Comparison of ENCODE assay signal across 8 cellular contexts in genomic region chr16:27318399-27319256, GRCh38. TPM values are rescaled to one million over a fixed set of nuclear protein-coding genes. Genes with fewer than 3 reads are reported as not detected.
DNase-seq lines count a peak whose midpoint lies in the region; ATAC-seq, FAIRE-seq and TF ChIP-seq lines count a peak whose summit lies in the region.

No MANE protein-coding gene starts in this region.

- no peaks in the 10 kb centered on the region; the same call in 1 of the 2 replicates for H3K27me3 Mint-ChIP-seq in HFFc6 (ENCODE audit: insufficient read depth)
- H3K27me3 Mint-ChIP-seq in natural killer cell treated with Interleukin-12 subunit alpha and Interleukin-12 subunit beta and Interleukin-15 and Interleukin-18, amount 100 ng/mL, for 72 hours: no peaks in the 10 kb centered on the region

- peak; percentile 82 to 83 for ATAC-seq in natural killer cell treated with Interleukin-12 subunit alpha and Interleukin-12 subunit beta and Interleukin-15 and Interleukin-18, amount 100 ng/mL, for 72 hours
- ATAC-seq in GM21723 (IDR thresholded peaks at IDR 0.05; ENCODE audit: unreplicated experiment): no peak

- H3K27ac Mint-ChIP-seq in HFFc6: peak overlapping the region; percentile 11; the same call in 1 of the 2 replicates
- H3K27ac Mint-ChIP-seq in natural killer cell treated with Interleukin-12 subunit alpha and Interleukin-12 subunit beta and Interleukin-15 and Interleukin-18, amount 100 ng/mL, for 72 hours: peak overlapping the region; percentile 95 to 97

- H3K4me3 Mint-ChIP-seq in HFFc6: no peak overlapping the region; the same call in 1 of the 2 replicates
- H3K4me3 Mint-ChIP-seq in natural killer cell treated with Interleukin-12 subunit alpha and Interleukin-12 subunit beta and Interleukin-15 and Interleukin-18, amount 100 ng/mL, for 72 hours: peak overlapping the region; percentile 98

- no peaks in the 10 kb centered on the region for H3K27me3 ChIP-seq in thyroid gland

- FAIRE-seq in D721Med (lab: Jason Lieb, UNC): no peak

- no peaks in the 10 kb centered on the region for H3K9me3 ChIP-seq in thyroid gland

- WGBS in thyroid gland, 2 donors: 37 to 44% methylated on average over 17 to 18 of the region's 18 CpGs

- peaks cover 11 to 57% of the 10 kb centered on the region in 2 donors for H3K4me1 ChIP-seq in thyroid gland

- TF ChIP-seq CTCF in HFFc6 (IDR thresholded peaks at IDR 0.05) (no peak), coronary artery (IDR thresholded peaks at IDR 0.05) (no peak), thyroid gland (IDR thresholded peaks at IDR 0.05) (no peak), D721Med (IDR thresholded peaks at IDR 0.05; ENCODE audit: insufficient read depth, missing control alignments) (no peak)

- no peaks in the 10 kb centered on the region for H3K9me3 Mint-ChIP-seq in HFFc6
- no peaks in the 10 kb centered on the region for H3K9me3 Mint-ChIP-seq in natural killer cell treated with Interleukin-12 subunit alpha and Interleukin-12 subunit beta and Interleukin-15 and Interleukin-18, amount 100 ng/mL, for 72 hours

- H3K36me3 Mint-ChIP-seq in HFFc6 (ENCODE audit: low read depth): peaks cover 21% of the 10 kb centered on the region
- peaks cover 11% of the 10 kb centered on the region for H3K36me3 Mint-ChIP-seq in natural killer cell treated with Interleukin-12 subunit alpha and Interleukin-12 subunit beta and Interleukin-15 and Interleukin-18, amount 100 ng/mL, for 72 hours

- DNase-seq in HFFc6: no peak
- peak in 3 of 4 experiments; percentile 35 to 51 (median 43) for DNase-seq in activated CD4-positive, CD25-positive, alpha-beta regulatory T cell (lab: John Stamatoyannopoulos, UW)
- peak; percentile 84 for DNase-seq in coronary artery (ENCODE audit: low spot score)
- DNase-seq in natural killer cell treated with Interleukin-12 subunit alpha and Interleukin-12 subunit beta and Interleukin-15 and Interleukin-18, amount 100 ng/mL, for 72 hours (ENCODE audit: low spot score): peak; percentile 79
- peak; percentile 51 to 63 for DNase-seq in thyroid gland
- no peak for DNase-seq in D721Med (ENCODE audit: insufficient read length, low spot score)
- no peak for DNase-seq in putamen (ENCODE audit: low spot score)

- H3K36me3 ChIP-seq in thyroid gland: no peaks in the 10 kb centered on the region

- peak overlapping the region; percentile 48 for H3K4me3 ChIP-seq in coronary artery
- no peak overlapping the region for H3K4me3 ChIP-seq in thyroid gland (replicated peaks in 1 of 3)

- intact Hi-C loops in thyroid gland (cut with DNase I): no loop called here

- peaks cover 90% of the 10 kb centered on the region for H3K4me1 Mint-ChIP-seq in HFFc6 (ENCODE audit: low read depth)
- H3K4me1 Mint-ChIP-seq in natural killer cell treated with Interleukin-12 subunit alpha and Interleukin-12 subunit beta and Interleukin-15 and Interleukin-18, amount 100 ng/mL, for 72 hours (ENCODE audit: low read depth in 2 of 2): peaks cover 68% of the 10 kb centered on the region in 2 donors

- H3K27ac ChIP-seq in coronary artery: peak overlapping the region; percentile 65 to 94
- peak overlapping the region; percentile 6 to 42 (median 13) for H3K27ac ChIP-seq in thyroid gland

- no peak for TF ChIP-seq POLR2A in thyroid gland (IDR thresholded peaks at IDR 0.05)

RNA-seq across cellular contexts. Expression of gene IL4R, which starts 4.9 kb away (rescaled TPM):
- 10 to 100 TPM; 20.0 to 27.0 (median 23.2) TPM for total RNA-seq in HFFc6 (2021; fragmentation: NEBNext Ultra II Directional; extraction: Animal tissue kit (Norgen Biotek cat#: 25700))
- 100 to 1,000 TPM; 213 to 224 TPM for total RNA-seq in natural killer cell treated with Interleukin-12 subunit alpha and Interleukin-12 subunit beta and Interleukin-15 and Interleukin-18, amount 100 ng/mL, for 72 hours
- total RNA-seq in thyroid gland: 10 to 100 TPM; 18.5 to 42.5 (median 21.7) TPM

RNA-seq across cellular contexts. Expression of gene NSMCE1, which starts 50.1 kb away (rescaled TPM):
- total RNA-seq in HFFc6 (2021; fragmentation: NEBNext Ultra II Directional; extraction: Animal tissue kit (Norgen Biotek cat#: 25700)): 10 to 100 TPM; 63.6 to 71.3 (median 66.5) TPM
- 10 to 100 TPM; 37.7 to 50.4 TPM for total RNA-seq in natural killer cell treated with Interleukin-12 subunit alpha and Interleukin-12 subunit beta and Interleukin-15 and Interleukin-18, amount 100 ng/mL, for 72 hours
- 10 to 100 TPM; 40.5 to 52.6 (median 48.8) TPM for total RNA-seq in thyroid gland

Comparison
In these comparisons a context has a peak if more than half of its experiments do, and no peak if none do; other contexts are left out.
1. DNase-seq: peak in activated CD4-positive, CD25-positive, alpha-beta regulatory T cell (3 of 4), coronary artery (single experiment), natural killer cell treated with Interleukin-12 subunit alpha and Interleukin-12 subunit beta and Interleukin-15 and Interleukin-18, amount 100 ng/mL, for 72 hours (single experiment) and thyroid gland (2 of 2); none in HFFc6 (single experiment), D721Med (single experiment) and putamen (single experiment).
2. RNA of gene IL4R, which starts 4.9 kb away (total RNA-seq): 213 to 224 TPM in natural killer cell treated with Interleukin-12 subunit alpha and Interleukin-12 subunit beta and Interleukin-15 and Interleukin-18, amount 100 ng/mL, for 72 hours; 18.5 to 42.5 TPM in thyroid gland and 20.0 to 27.0 TPM in HFFc6; every median in the first group is over 4 times any median in the second.